In genomic region chr1:246492611-246493245, GRCh38 we compare ENCODE assay signal across 8 cellular contexts.
DNase-seq lines count a peak whose midpoint lies in the region; ATAC-seq and TF ChIP-seq lines count a peak whose summit lies in the region.

No MANE protein-coding gene starts in this region.

- POLR2A ChIA-PET in RWPE1 (lab: Yijun Ruan, JAX; ENCODE audit: low non-redundant PET): no interaction called here

- H4K20me1 ChIP-seq in MM.1S (ENCODE audit: insufficient read depth, low read length): no peaks in the 10 kb centered on the region

- H3K36me3 ChIP-seq in MM.1S (replicated peaks; ENCODE audit: insufficient read depth, low read length): no peaks in the 10 kb centered on the region

- no peaks in the 10 kb centered on the region for H3K79me2 ChIP-seq in MM.1S (ENCODE audit: low read length)

- H3K9ac ChIP-seq in MM.1S (ENCODE audit: low read length): no peak overlapping the region

- DNase-seq in activated T-cell treated with anti-CD3 and anti-CD28 coated beads for 1 hour (ENCODE audit: low read depth): peak; percentile 12
- DNase-seq in activated T-cell treated with anti-CD3 and anti-CD28 coated beads for 4 hours: no peak
- DNase-seq in MM.1S: peak; percentile 48
- peak; percentile 68 for DNase-seq in RWPE1 (ENCODE audit: low spot score)
- peak; percentile 21 for DNase-seq in brain pericyte (ENCODE audit: low read depth, low spot score)
- DNase-seq in iPS-NIHi7 (ENCODE audit: extremely low spot score): peak; percentile 73
- peak in 2 of 3 donors; percentile 30 to 40 for DNase-seq in stimulated activated CD4-positive, alpha-beta T cell treated with anti-CD3 and anti-CD28 coated beads, Interleukin-12 subunit alpha, Interleukin-12 subunit beta, amount 100 ng/mL, for 48 hours (ENCODE audit: low read depth in 2 of 3, low spot score in 1 of 3)

- no peaks in the 10 kb centered on the region for H3K9me2 ChIP-seq in MM.1S (replicated peaks; ENCODE audit: insufficient read depth, low read length)

- ATAC-seq in GM21717 (IDR thresholded peaks at IDR 0.05; ENCODE audit: unreplicated experiment): no peak

- H2AFZ ChIP-seq in MM.1S (ENCODE audit: low read length): no peak overlapping the region

- CTCF ChIA-PET in RWPE1 (lab: Yijun Ruan, JAX): interaction anchor here (0.5 to 2.2 kb wide), 7 partner anchors 121 to 1763 kb away, joined by 3 to 6 read pairs (median 4); no protein-coding TSS in a partner anchor

- H3K4me3 ChIP-seq in MM.1S (ENCODE audit: low read length): no peak overlapping the region

- TF ChIP-seq CTCF in MM.1S (IDR thresholded peaks at IDR 0.05; ENCODE audit: low read length) (peak; percentile 75), RWPE1 (conservative IDR thresholded peaks at IDR 0.05; ENCODE audit: low read depth) (peak; percentile 86)

- no peaks in the 10 kb centered on the region for H3F3A ChIP-seq in MM.1S (ENCODE audit: insufficient read depth, low read length)

- H3K4me2 ChIP-seq in MM.1S (ENCODE audit: low read depth, low read length): no peak overlapping the region

- H3K27ac ChIP-seq in MM.1S (ENCODE audit: low read length): no peak overlapping the region
- no peak overlapping the region for H3K27ac ChIP-seq in RWPE1

- no peaks in the 10 kb centered on the region for H3K9me3 ChIP-seq in MM.1S (replicated peaks; ENCODE audit: insufficient read depth, low read length)

- H3K4me1 ChIP-seq in MM.1S (ENCODE audit: low read length): no peaks in the 10 kb centered on the region; the same call in 1 of the 2 replicates

- no peaks in the 10 kb centered on the region for H3K27me3 ChIP-seq in MM.1S (replicated peaks; ENCODE audit: insufficient read depth, low read length)
